ENCODE assay signal across 9 cellular contexts in genomic region chr1:9182784-9183257, GRCh38. TPM values are rescaled to one million over a fixed set of nuclear protein-coding genes. Genes with fewer than 3 reads are reported as not detected.
DNase-seq lines count a peak whose midpoint lies in the region; ATAC-seq and TF ChIP-seq lines count a peak whose summit lies in the region.
"Had no signal": no experiment of that assay in that cellular context is flagged by ENCODE, and none has a peak within 500 bp of the region (broad histone marks: within the 10 kb centered on the region; RNA-seq: fewer than 3 reads in every experiment).

No MANE protein-coding gene starts in this region.

- DNase-seq in BJ (ENCODE audit: low read depth) (no peak), ecto neural progenitor cell (ENCODE audit: low spot score) (peak; percentile 60), myocyte (ENCODE audit: low read depth) (peak; percentile 33), cerebellar nuclear complex (lab: John Stamatoyannopoulos, UW) (no peak), 8988T (no peak)
- no peak for DNase-seq in stimulated activated CD4-positive, alpha-beta T cell treated with anti-CD3 and anti-CD28 coated beads, Interleukin-4, amount 100 ng/mL, for 1 hour

- CTCF ChIA-PET in BJ (lab: Yijun Ruan, JAX), result interaction anchor here (0.8 to 3.7 kb wide), 5 partner anchors 13 to 308 kb away, joined by 3 to 30 read pairs (median 3); no protein-coding TSS in a partner anchor

- H3K36me3 ChIP-seq in BJ (ENCODE audit: control insufficient read depth, insufficient read depth, low read length), result peaks cover 9% of the 10 kb centered on the region; the same call in 1 of the 2 replicates
- H3K36me3 ChIP-seq: HAP-1 had no signal

- POLR2A ChIA-PET in BJ (lab: Charles Lee), result no interaction called here

- no peak for TF ChIP-seq CTCF in BJ (IDR thresholded peaks at IDR 0.05; ENCODE audit: insufficient read depth, low read depth, low read length)

- no peaks in the 10 kb centered on the region for H3K27me3 ChIP-seq in BJ (ENCODE audit: control insufficient read depth, insufficient read depth, low read length)

- H3K4me3 ChIP-seq in BJ (ENCODE audit: low read depth, low read length), result peak overlapping the region; percentile 89

- ATAC-seq in HG03354 (IDR thresholded peaks at IDR 0.05; ENCODE audit: poor library complexity, severe bottlenecking, unreplicated experiment), result peak; percentile 18
- ATAC-seq in HG02884 (IDR thresholded peaks at IDR 0.05; ENCODE audit: unreplicated experiment), result no peak

RNA-seq across cellular contexts. Expression of gene H6PD, which starts 51.8 kb away (rescaled TPM):
- polyA plus RNA-seq in BJ (2011; rRNA removed), result 12.0 and 16.6 TPM in 2 replicates
- polyA minus RNA-seq in BJ (2011; rRNA and poly(A)+ RNA removed), result 13.7 and 15.1 TPM in 2 replicates
- 17.1 and 18.3 TPM in 2 replicates for total RNA-seq in myocyte
- 12.1 TPM for polyA plus RNA-seq in myocyte (2012)

RNA-seq across cellular contexts. Expression of gene GPR157, which starts 53.9 kb away (rescaled TPM):
- 1.9 and 2.5 TPM in 2 replicates for polyA plus RNA-seq in BJ (2011; rRNA removed)
- polyA minus RNA-seq in BJ (2011; rRNA and poly(A)+ RNA removed), result 3.1 and 3.3 TPM in 2 replicates
- 2.1 and 2.8 TPM in 2 replicates for total RNA-seq in myocyte
- 6.1 TPM for polyA plus RNA-seq in myocyte (2012)

Comparison
In these comparisons a context has a peak if more than half of its experiments do, and no peak if none do; other contexts are left out.
1. DNase-seq: peak in ecto neural progenitor cell (single experiment) and myocyte (single experiment); none in BJ (single experiment), stimulated activated CD4-positive, alpha-beta T cell treated with anti-CD3 and anti-CD28 coated beads, Interleukin-4, amount 100 ng/mL, for 1 hour (single experiment), cerebellar nuclear complex (0 of 2) and 8988T (single experiment).